26 cellular contexts compared by ENCODE assay signal in the genomic region with DNA sequence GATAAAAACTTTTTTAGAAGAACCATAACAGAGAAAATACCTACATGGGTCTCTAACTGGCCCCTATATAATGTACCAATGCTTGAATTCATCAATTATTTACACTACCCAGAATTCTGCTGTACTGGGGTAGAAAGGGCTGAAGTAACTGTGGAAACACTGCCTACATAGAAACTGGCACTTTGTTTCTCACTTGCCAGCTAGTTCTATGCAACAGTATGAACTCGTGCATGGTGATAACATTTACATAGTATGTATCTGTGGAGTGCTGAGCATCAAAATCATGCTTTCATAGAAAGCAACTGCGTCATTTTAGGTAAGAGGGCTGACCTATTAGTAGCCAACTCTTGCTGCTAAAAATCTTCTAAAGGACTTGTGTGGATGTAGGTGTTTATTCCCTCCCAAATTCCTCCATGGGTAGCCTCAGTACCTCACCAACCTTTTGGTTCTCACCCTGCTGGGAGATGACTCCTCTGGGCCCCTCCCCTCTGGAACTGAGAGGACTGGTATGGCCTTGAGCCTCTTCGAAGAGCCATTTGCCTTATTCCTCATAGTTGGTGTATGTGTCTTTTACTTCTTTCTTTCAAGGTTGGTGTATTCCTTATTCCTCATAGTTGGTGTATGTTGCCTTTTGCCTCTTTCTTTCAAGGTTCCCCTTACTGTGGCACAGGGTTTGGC. TPM values are rescaled to one million over a fixed set of nuclear protein-coding genes. Genes with fewer than 3 reads are reported as not detected.
DNase-seq lines count a peak whose midpoint lies in the region; ATAC-seq and TF ChIP-seq lines count a peak whose summit lies in the region.
"Had no signal": no experiment of that assay in that cellular context is flagged by ENCODE, and none has a peak within 500 bp of the region (broad histone marks: within the 10 kb centered on the region; RNA-seq: fewer than 3 reads in every experiment).

No MANE protein-coding gene starts in this region.

- no peak overlapping the region for H3K4me3 Mint-ChIP-seq in activated naive CD4-positive, alpha-beta T cell treated with anti-CD3 and anti-CD28 coated beads for 36 hours
- H3K4me3 Mint-ChIP-seq in activated T-helper 1 cell treated with anti-CD3 and anti-CD28 coated beads, Interleukin-12 subunit alpha, Interleukin-12 subunit beta, Interleukin-2, Interleukin-4 antibody, amounts not matched to agents 30 ng/mL and 10 ng/mL and 1 ng/mL, durations not matched to agents 14 hours and 24 hours and 36 hours: no peak overlapping the region
- H3K4me3 Mint-ChIP-seq in nephron progenitor cell: no peak overlapping the region
- H3K4me3 Mint-ChIP-seq: mesothelial cell of epicardium had no signal

- CTCF ChIA-PET in activated naive CD4-positive, alpha-beta T cell treated with anti-CD3 and anti-CD28 coated beads for 36 hours (lab: Charles Lee): interaction anchor here (1.2 kb wide), 1 partner anchor 52 kb away, joined by 5 read pairs; no protein-coding TSS in a partner anchor

- H3K4me1 Mint-ChIP-seq in activated naive CD4-positive, alpha-beta T cell treated with anti-CD3 and anti-CD28 coated beads for 36 hours (ENCODE audit: low read depth): peaks cover 81% of the 10 kb centered on the region
- H3K4me1 Mint-ChIP-seq in activated T-helper 1 cell treated with anti-CD3 and anti-CD28 coated beads, Interleukin-12 subunit alpha, Interleukin-12 subunit beta, Interleukin-2, Interleukin-4 antibody, amounts not matched to agents 30 ng/mL and 10 ng/mL and 1 ng/mL, durations not matched to agents 14 hours and 24 hours and 36 hours (ENCODE audit: low read depth): peaks cover 76% of the 10 kb centered on the region
- peaks cover 42% of the 10 kb centered on the region for H3K4me1 Mint-ChIP-seq in nephron progenitor cell

- no peaks in the 10 kb centered on the region for H3K36me3 Mint-ChIP-seq in activated naive CD4-positive, alpha-beta T cell treated with anti-CD3 and anti-CD28 coated beads for 36 hours (ENCODE audit: low read depth)
- H3K36me3 Mint-ChIP-seq in activated naive CD4-positive, alpha-beta T cell treated with anti-CD3 and anti-CD28 coated beads, Interleukin-2, amount 50 U/mL, for 72 hours: no peaks in the 10 kb centered on the region
- H3K36me3 Mint-ChIP-seq in activated T-helper 1 cell treated with anti-CD3 and anti-CD28 coated beads, Interleukin-12 subunit alpha, Interleukin-12 subunit beta, Interleukin-2, Interleukin-4 antibody, amounts not matched to agents 30 ng/mL and 10 ng/mL and 1 ng/mL, durations not matched to agents 14 hours and 24 hours and 36 hours (ENCODE audit: low read depth): peaks cover 3% of the 10 kb centered on the region
- H3K36me3 Mint-ChIP-seq in nephron progenitor cell (ENCODE audit: low read depth): peaks cover 25% of the 10 kb centered on the region

- no peak for ATAC-seq in activated naive CD4-positive, alpha-beta T cell treated with anti-CD3 and anti-CD28 coated beads, Interleukin-2, amount 50 U/mL, for 72 hours
- no peak for ATAC-seq in HG02763 (IDR thresholded peaks at IDR 0.05; ENCODE audit: unreplicated experiment)
- ATAC-seq: heart left ventricle, left colon had no signal

- H3K27me3 ChIP-seq in H7 (ENCODE audit: control insufficient read depth, insufficient read depth, low read length): no peaks in the 10 kb centered on the region
- H3K27me3 ChIP-seq: heart left ventricle had no signal

- no peaks in the 10 kb centered on the region for H3K36me3 ChIP-seq in H7 (replicated peaks; ENCODE audit: control insufficient read depth, insufficient read depth, low read length)

- no peaks in the 10 kb centered on the region for H3K27me3 Mint-ChIP-seq in activated naive CD4-positive, alpha-beta T cell treated with anti-CD3 and anti-CD28 coated beads for 36 hours (ENCODE audit: low read depth)
- no peaks in the 10 kb centered on the region for H3K27me3 Mint-ChIP-seq in activated T-helper 1 cell treated with anti-CD3 and anti-CD28 coated beads, Interleukin-12 subunit alpha, Interleukin-12 subunit beta, Interleukin-2, Interleukin-4 antibody, amounts not matched to agents 30 ng/mL and 10 ng/mL and 1 ng/mL, durations not matched to agents 14 hours and 24 hours and 36 hours (ENCODE audit: insufficient read depth)
- no peaks in the 10 kb centered on the region for H3K27me3 Mint-ChIP-seq in nephron progenitor cell (ENCODE audit: low read depth, poor library complexity)
- H3K27me3 Mint-ChIP-seq: activated CD4-positive, alpha-beta T cell treated with anti-CD3 and anti-CD28 coated beads, Interleukin-2, amount 10 ng/mL, durations not matched to agents 24 days and 14 days; CD8-positive, alpha-beta memory T cell; progenitor cell of endocrine pancreas had no signal

- no peak for TF ChIP-seq CTCF in nephron progenitor cell (IDR thresholded peaks at IDR 0.05)

- no peak overlapping the region for H3K27ac Mint-ChIP-seq in activated naive CD4-positive, alpha-beta T cell treated with anti-CD3 and anti-CD28 coated beads for 36 hours
- no peak overlapping the region for H3K27ac Mint-ChIP-seq in activated naive CD4-positive, alpha-beta T cell treated with anti-CD3 and anti-CD28 coated beads, Interleukin-2, amount 50 U/mL, for 72 hours
- peak overlapping the region; percentile 42 for H3K27ac Mint-ChIP-seq in activated T-helper 1 cell treated with anti-CD3 and anti-CD28 coated beads, Interleukin-12 subunit alpha, Interleukin-12 subunit beta, Interleukin-2, Interleukin-4 antibody, amounts not matched to agents 30 ng/mL and 10 ng/mL and 1 ng/mL, durations not matched to agents 14 hours and 24 hours and 36 hours
- H3K27ac Mint-ChIP-seq in nephron progenitor cell: peak overlapping the region; percentile 23
- H3K27ac Mint-ChIP-seq: activated CD4-positive, alpha-beta T cell treated with anti-CD3 and anti-CD28 coated beads, Interleukin-2, amount 10 ng/mL, durations not matched to agents 24 days and 14 days; mesothelial cell of epicardium; progenitor cell of endocrine pancreas had no signal

- H3K9me3 Mint-ChIP-seq in activated naive CD4-positive, alpha-beta T cell treated with anti-CD3 and anti-CD28 coated beads for 36 hours: no peaks in the 10 kb centered on the region
- no peaks in the 10 kb centered on the region for H3K9me3 Mint-ChIP-seq in activated naive CD4-positive, alpha-beta T cell treated with anti-CD3 and anti-CD28 coated beads, Interleukin-2, amount 50 U/mL, for 72 hours
- H3K9me3 Mint-ChIP-seq in activated T-helper 1 cell treated with anti-CD3 and anti-CD28 coated beads, Interleukin-12 subunit alpha, Interleukin-12 subunit beta, Interleukin-2, Interleukin-4 antibody, amounts not matched to agents 30 ng/mL and 10 ng/mL and 1 ng/mL, durations not matched to agents 14 hours and 24 hours and 36 hours: no peaks in the 10 kb centered on the region
- peaks cover 3% of the 10 kb centered on the region for H3K9me3 Mint-ChIP-seq in nephron progenitor cell
- H3K9me3 Mint-ChIP-seq: activated CD4-positive, alpha-beta T cell treated with anti-CD3 and anti-CD28 coated beads, Interleukin-2, amount 10 ng/mL, durations not matched to agents 24 days and 14 days; CD8-positive, alpha-beta memory T cell; mesothelial cell of epicardium had no signal

- intact Hi-C loops in activated naive CD4-positive, alpha-beta T cell treated with anti-CD3 and anti-CD28 coated beads for 36 hours (cut with micrococcal nuclease): no loop called here
- intact Hi-C loops in activated T-helper 1 cell treated with anti-CD3 and anti-CD28 coated beads, Interleukin-12 subunit alpha, Interleukin-12 subunit beta, Interleukin-2, Interleukin-4 antibody, amounts not matched to agents 30 ng/mL and 10 ng/mL and 1 ng/mL, durations not matched to agents 14 hours and 24 hours and 36 hours (cut with micrococcal nuclease): no loop called here

- no peak overlapping the region for H3K4me3 ChIP-seq in H7 (ENCODE audit: insufficient read depth, low read depth, low read length)
- H3K4me3 ChIP-seq: heart left ventricle had no signal

- peak; percentile 15 for DNase-seq in activated naive CD4-positive, alpha-beta T cell treated with anti-CD3 and anti-CD28 coated beads for 36 hours
- no peak for DNase-seq in activated naive CD4-positive, alpha-beta T cell treated with anti-CD3 and anti-CD28 coated beads, Interleukin-2, amount 50 U/mL, for 72 hours (ENCODE audit: low spot score in 2 of 2)
- DNase-seq in H7 (peak; percentile 7), nephron progenitor cell (no peak), Ammon's horn (ENCODE audit: low spot score) (no peak)
- DNase-seq in activated T-helper 1 cell treated with anti-CD3 and anti-CD28 coated beads, Interleukin-12 subunit alpha, Interleukin-12 subunit beta, Interleukin-2, Interleukin-4 antibody, amounts not matched to agents 30 ng/mL and 10 ng/mL and 1 ng/mL, durations not matched to agents 14 hours and 24 hours and 36 hours (ENCODE audit: low spot score): no peak
- no peak for DNase-seq in activated effector memory CD4-positive, alpha-beta T cell treated with anti-CD3 and anti-CD28 coated beads, Interleukin-2, amount 50 U/mL, for 16 hours
- DNase-seq: activated CD4-positive, alpha-beta T cell treated with anti-CD3 and anti-CD28 coated beads, Interleukin-2, amount 10 ng/mL, durations not matched to agents 24 days and 14 days; activated CD8-positive, alpha-beta memory T cell treated with anti-CD3 and anti-CD28 coated beads, Interleukin-2, amount 50 U/mL, for 4 hours; activated effector memory CD4-positive, alpha-beta T cell treated with Interleukin-2 at 50 U/mL for 16 hours; anterior cingulate cortex; CD8-positive, alpha-beta memory T cell; DMS53; GDM1; heart left ventricle; left colon; NCI-H1048; NCI-H2029 treated with DMSO at 0.1 percent for 48 hours; NCI-H345; NCI-H82; OCI-M1; Right ventricle myocardium superior; SW 1271 had no signal

RNA-seq across cellular contexts. Expression of a gene that starts 48.5 kb away (rescaled TPM):
- 10 to 100 TPM; 22.4 to 22.7 TPM for total RNA-seq in activated naive CD4-positive, alpha-beta T cell treated with anti-CD3 and anti-CD28 coated beads for 36 hours
- 10 to 100 TPM in 1 of 2 donors, 1 to 10 TPM in 1; 9.4 to 22.3 TPM for total RNA-seq in activated naive CD4-positive, alpha-beta T cell treated with anti-CD3 and anti-CD28 coated beads, Interleukin-2, amount 50 U/mL, for 72 hours
- total RNA-seq in H7 (2014; rRNA removed; shearing (Covaris generic)): 24.8 and 29.8 TPM in 2 replicates
- total RNA-seq in activated T-helper 1 cell treated with anti-CD3 and anti-CD28 coated beads, Interleukin-12 subunit alpha, Interleukin-12 subunit beta, Interleukin-2, Interleukin-4 antibody, amounts not matched to agents 30 ng/mL and 10 ng/mL and 1 ng/mL, durations not matched to agents 14 hours and 24 hours and 36 hours: 26.8 and 27.0 TPM in 2 replicates

Comparison
In these comparisons a context has a peak if more than half of its experiments do, and no peak if none do; other contexts are left out.
1. DNase-seq: peak in activated naive CD4-positive, alpha-beta T cell treated with anti-CD3 and anti-CD28 coated beads for 36 hours (single experiment) and H7 (single experiment); none in activated naive CD4-positive, alpha-beta T cell treated with anti-CD3 and anti-CD28 coated beads, Interleukin-2, amount 50 U/mL, for 72 hours (0 of 2), activated T-helper 1 cell treated with anti-CD3 and anti-CD28 coated beads, Interleukin-12 subunit alpha, Interleukin-12 subunit beta, Interleukin-2, Interleukin-4 antibody, amounts not matched to agents 30 ng/mL and 10 ng/mL and 1 ng/mL, durations not matched to agents 14 hours and 24 hours and 36 hours (single experiment), nephron progenitor cell (single experiment), activated effector memory CD4-positive, alpha-beta T cell treated with anti-CD3 and anti-CD28 coated beads, Interleukin-2, amount 50 U/mL, for 16 hours (single experiment) and Ammon's horn (single experiment).
2. H3K27ac Mint-ChIP-seq: peak in activated T-helper 1 cell treated with anti-CD3 and anti-CD28 coated beads, Interleukin-12 subunit alpha, Interleukin-12 subunit beta, Interleukin-2, Interleukin-4 antibody, amounts not matched to agents 30 ng/mL and 10 ng/mL and 1 ng/mL, durations not matched to agents 14 hours and 24 hours and 36 hours (single experiment) and nephron progenitor cell (single experiment); none in activated naive CD4-positive, alpha-beta T cell treated with anti-CD3 and anti-CD28 coated beads for 36 hours (single experiment) and activated naive CD4-positive, alpha-beta T cell treated with anti-CD3 and anti-CD28 coated beads, Interleukin-2, amount 50 U/mL, for 72 hours (0 of 2).